Comparison of ENCODE assay signal across 15 cellular contexts in genomic region chr12:82517808-82518207, GRCh38.
"Had no signal": no experiment of that assay in that cellular context is flagged by ENCODE, and none has a peak within 500 bp of the region (broad histone marks: within the 10 kb centered on the region; RNA-seq: fewer than 3 reads in every experiment).

No MANE protein-coding gene starts in this region.

- ATAC-seq: effector memory CD8-positive, alpha-beta T cell had no signal

- H3K27ac Mint-ChIP-seq: activated naive CD4-positive, alpha-beta T cell treated with anti-CD3 and anti-CD28 coated beads for 36 hours; activated T-helper 2 cell treated with anti-CD3 and anti-CD28 coated beads, Interferon-gamma antibody, Interleukin-2, Interleukin-4, amounts not matched to agents 10 μg/mL and 5 μg/mL and 100 μg/mL, durations not matched to agents 14 hours and 24 hours and 36 hours; effector memory CD8-positive, alpha-beta T cell; mesothelial cell of epicardium; nephron progenitor cell had no signal

- H3K9me3 Mint-ChIP-seq: activated naive CD4-positive, alpha-beta T cell treated with anti-CD3 and anti-CD28 coated beads for 36 hours; activated T-helper 2 cell treated with anti-CD3 and anti-CD28 coated beads, Interferon-gamma antibody, Interleukin-2, Interleukin-4, amounts not matched to agents 10 μg/mL and 5 μg/mL and 100 μg/mL, durations not matched to agents 14 hours and 24 hours and 36 hours; effector memory CD8-positive, alpha-beta T cell; nephron progenitor cell had no signal

- DNase-seq: activated CD4-positive, alpha-beta T cell treated with anti-CD3 and anti-CD28 coated beads, Interleukin-2, amount 50 U/mL, for 48 hours; activated naive CD4-positive, alpha-beta T cell treated with anti-CD3 and anti-CD28 coated beads for 36 hours; effector memory CD8-positive, alpha-beta T cell; head of caudate nucleus; left colon; lower lobe of right lung; nephron progenitor cell; occipital lobe; stimulated activated CD4-positive, alpha-beta T cell treated with anti-CD3 and anti-CD28 coated beads, Interleukin-15, amount 100 ng/mL, for 24 hours; stimulated activated CD4-positive, alpha-beta T cell treated with anti-CD3 and anti-CD28 coated beads, Interleukin-4, amount 100 ng/mL, for 1 hour; stimulated activated naive CD4-positive, alpha-beta T cell; substantia nigra; transverse colon had no signal

- H3K4me1 Mint-ChIP-seq: mesothelial cell of epicardium, nephron progenitor cell had no signal

- H3K36me3 Mint-ChIP-seq: mesothelial cell of epicardium had no signal

- H3K27me3 Mint-ChIP-seq: effector memory CD8-positive, alpha-beta T cell had no signal

- H3K4me3 Mint-ChIP-seq: activated naive CD4-positive, alpha-beta T cell treated with anti-CD3 and anti-CD28 coated beads for 36 hours; effector memory CD8-positive, alpha-beta T cell; mesothelial cell of epicardium; nephron progenitor cell had no signal
